ENCODE assay signal across 11 cellular contexts in genomic region chr11:73311394-73311869, GRCh38. TPM values are rescaled to one million over a fixed set of nuclear protein-coding genes. Genes with fewer than 3 reads are reported as not detected.
DNase-seq lines count a peak whose midpoint lies in the region; TF ChIP-seq lines count a peak whose summit lies in the region.
"Had no signal": no experiment of that assay in that cellular context is flagged by ENCODE, and none has a peak within 500 bp of the region (broad histone marks: within the 10 kb centered on the region; RNA-seq: fewer than 3 reads in every experiment).

No MANE protein-coding gene starts in this region.

- peaks cover 9% of the 10 kb centered on the region for H3K36me3 Mint-ChIP-seq in neural progenitor cell

- H3K79me2 ChIP-seq in PC-9 (ENCODE audit: low read depth) (peaks cover 35% of the 10 kb centered on the region), neural progenitor cell (ENCODE audit: low read depth) (peaks cover 78% of the 10 kb centered on the region)

- TF ChIP-seq EP300 in esophagus muscularis mucosa (IDR thresholded peaks at IDR 0.05) (no peak), transverse colon (IDR thresholded peaks at IDR 0.05; ENCODE audit: low read depth) (no peak)

- TF ChIP-seq POLR2A in esophagus muscularis mucosa (IDR thresholded peaks at IDR 0.05; ENCODE audit: low read depth) (no peak), transverse colon (IDR thresholded peaks at IDR 0.05) (no peak)

- H4K20me1 ChIP-seq in PC-9 (ENCODE audit: insufficient read depth) (peaks cover 30% of the 10 kb centered on the region), neural progenitor cell (ENCODE audit: low read depth) (peaks cover 76% of the 10 kb centered on the region)

- no peak overlapping the region for H3K27ac Mint-ChIP-seq in neural progenitor cell

- peaks cover 10% of the 10 kb centered on the region for H3K27me3 Mint-ChIP-seq in neural progenitor cell (ENCODE audit: insufficient read depth, low read depth)

- H3K4me3 ChIP-seq in PC-9: no peak overlapping the region
- peak overlapping the region; percentile 67 to 82 (median 70) for H3K4me3 ChIP-seq in esophagus muscularis mucosa
- H3K4me3 ChIP-seq in neural progenitor cell: peak overlapping the region; percentile 25
- peak overlapping the region in 3 of 4 donors; percentile 45 to 63 (median 62) for H3K4me3 ChIP-seq in transverse colon

- BruUV-seq in PC-9 (replicated peaks; lab: Mats Ljungman, UMichigan): no TSS peak

- no peak for DNase-seq in PC-9
- DNase-seq in esophagus muscularis mucosa (ENCODE audit: extremely low spot score): no peak
- no peak for DNase-seq in neural progenitor cell (ENCODE audit: low spot score)
- no peak for DNase-seq in transverse colon
- no peak for DNase-seq in NCI-H2227 (lab: John Stamatoyannopoulos, UW; ENCODE audit: unreplicated experiment)
- DNase-seq in KG1 (lab: John Stamatoyannopoulos, UW): no peak
- no peak for DNase-seq in GDM1 (lab: John Stamatoyannopoulos, UW)
- DNase-seq: DMS153, hypothalamus, NCI-H1930 had no signal

- H3K27me3 ChIP-seq in PC-9 (ENCODE audit: insufficient read depth, low read depth): no peaks in the 10 kb centered on the region
- no peaks in the 10 kb centered on the region for H3K27me3 ChIP-seq in esophagus muscularis mucosa
- peaks cover 2% of the 10 kb centered on the region for H3K27me3 ChIP-seq in neural progenitor cell
- peaks cover 13% of the 10 kb centered on the region for H3K27me3 ChIP-seq in transverse colon

- peaks cover 72% of the 10 kb centered on the region for H3K4me1 Mint-ChIP-seq in neural progenitor cell

- no peak overlapping the region for H3K9ac ChIP-seq in neural progenitor cell

- WGBS in esophagus muscularis mucosa: 49% methylated on average over 9 of the region's 18 CpGs
- 60% methylated on average over 16 of the region's 18 CpGs; no CpG with 5 or more reads in 1 of the 2 donors for WGBS in transverse colon (ENCODE audit: low coverage in 1 of 2), 2 donors

- H3F3A ChIP-seq in PC-9 (ENCODE audit: insufficient read depth, low read depth): peaks cover 21% of the 10 kb centered on the region; the same call in 1 of the 2 replicates
- H3F3A ChIP-seq in neural progenitor cell (ENCODE audit: low read depth): peaks cover 16% of the 10 kb centered on the region

- CTCF ChIA-PET in PC-9 (lab: Charles Lee): no interaction called here

- intact Hi-C loops in PC-9 (cut with micrococcal nuclease; ENCODE audit: unreplicated experiment): no loop called here
- intact Hi-C loops in esophagus muscularis mucosa (cut with DNase I): no loop called here
- intact Hi-C loops in transverse colon (cut with DNase I; ENCODE audit: low total_unique reads): no loop called here

- H3K36me3 ChIP-seq in PC-9 (ENCODE audit: low read depth): no peaks in the 10 kb centered on the region
- H3K36me3 ChIP-seq in esophagus muscularis mucosa: peaks cover 0 to 10% (median 0%) of the 10 kb centered on the region in 4 donors
- H3K36me3 ChIP-seq in neural progenitor cell: no peaks in the 10 kb centered on the region
- no peaks in the 10 kb centered on the region for H3K36me3 ChIP-seq in transverse colon
- H3K36me3 ChIP-seq: neutrophil had no signal

- peaks cover 3% of the 10 kb centered on the region for H3K9me3 Mint-ChIP-seq in neural progenitor cell

- POLR2A ChIA-PET in PC-9 (lab: Charles Lee; ENCODE audit: unreplicated experiment): no interaction called here

- no peak for TF ChIP-seq CTCF in PC-9 (conservative IDR thresholded peaks at IDR 0.05)
- no peak for TF ChIP-seq CTCF in esophagus muscularis mucosa (IDR thresholded peaks at IDR 0.05)
- no peak for TF ChIP-seq CTCF in neural progenitor cell (IDR thresholded peaks at IDR 0.05)
- no peak for TF ChIP-seq CTCF in transverse colon (IDR thresholded peaks at IDR 0.05)

- H3K4me1 ChIP-seq in PC-9 (replicated peaks; ENCODE audit: insufficient read depth): peaks cover 38% of the 10 kb centered on the region
- H3K4me1 ChIP-seq in esophagus muscularis mucosa: peaks cover 71 to 95% (median 82%) of the 10 kb centered on the region in 4 donors
- peaks cover 64% of the 10 kb centered on the region for H3K4me1 ChIP-seq in neural progenitor cell
- H3K4me1 ChIP-seq in transverse colon: peaks cover 10 to 82% (median 51%) of the 10 kb centered on the region in 4 donors

- H2AFZ ChIP-seq in PC-9 (no peak overlapping the region), neural progenitor cell (replicated peaks) (no peak overlapping the region)

- no peaks in the 10 kb centered on the region for H3K9me3 ChIP-seq in PC-9 (ENCODE audit: insufficient read depth, low read depth)
- H3K9me3 ChIP-seq in esophagus muscularis mucosa: no peaks in the 10 kb centered on the region
- H3K9me3 ChIP-seq in neural progenitor cell (ENCODE audit: low read depth): no peaks in the 10 kb centered on the region
- H3K9me3 ChIP-seq in transverse colon: no peaks in the 10 kb centered on the region
- H3K9me3 ChIP-seq: neutrophil had no signal

- H3K9me2 ChIP-seq in PC-9 (ENCODE audit: insufficient read depth): no peaks in the 10 kb centered on the region

- in situ Hi-C loops in transverse colon (cut with MboI; ENCODE audit: low pct_ligation_motif_present in 1 of 4, low pct_unique_long_range_greater_than_20kb in 1 of 4, low sequenced_read_pairs in 3 of 4): no loop called here

- H3K4me2 ChIP-seq in PC-9: peak overlapping the region; percentile 17
- peak overlapping the region; percentile 75 for H3K4me2 ChIP-seq in neural progenitor cell

- H3K27ac ChIP-seq in PC-9: no peak overlapping the region
- H3K27ac ChIP-seq in esophagus muscularis mucosa (replicated peaks in 1 of 4): peak overlapping the region; percentile 94 to 100 (median 97)
- H3K27ac ChIP-seq in neural progenitor cell: no peak overlapping the region
- peak overlapping the region; percentile 95 to 99 (median 95) for H3K27ac ChIP-seq in transverse colon
- H3K27ac ChIP-seq: neutrophil had no signal

- peak overlapping the region; percentile 79 for H3K4me3 Mint-ChIP-seq in neural progenitor cell

RNA-seq across cellular contexts. Expression of gene ARHGEF17, which starts 3.4 kb away (rescaled TPM):
- total RNA-seq in PC-9 (2021) (56.9 and 62.1 TPM in 2 replicates), esophagus muscularis mucosa (100 to 1,000 TPM in 3 of 4 donors, 10 to 100 TPM in 1; 82.8 to 196 (median 122) TPM), neural progenitor cell (ENCODE audit: low replicate concordance) (19.9 and 41.8 TPM in 2 replicates), transverse colon (10 to 100 TPM; 12.0 to 44.9 (median 27.1) TPM)

RNA-seq across cellular contexts. Expression of gene P2RY6, which starts 39.3 kb away (rescaled TPM):
- total RNA-seq in PC-9 (2021) (29.7 and 34.7 TPM in 2 replicates), esophagus muscularis mucosa (1 to 10 TPM; 1.6 to 4.8 (median 2.4) TPM), neural progenitor cell (ENCODE audit: low replicate concordance) (0.25 TPM in 1 of 2 replicates, not detected in the other), transverse colon (1 to 10 TPM in 3 of 4 donors, not detected in 1; 1.1 to 1.6 (median 1.4) TPM)

Comparison
In these comparisons a context has a peak if more than half of its experiments do, and no peak if none do; other contexts are left out.
1. H3K27ac ChIP-seq: peak in esophagus muscularis mucosa (4 of 4) and transverse colon (4 of 4); none in PC-9 (single experiment) and neural progenitor cell (single experiment).